Comparison of ENCODE assay signal across 26 cellular contexts in the genomic region with DNA sequence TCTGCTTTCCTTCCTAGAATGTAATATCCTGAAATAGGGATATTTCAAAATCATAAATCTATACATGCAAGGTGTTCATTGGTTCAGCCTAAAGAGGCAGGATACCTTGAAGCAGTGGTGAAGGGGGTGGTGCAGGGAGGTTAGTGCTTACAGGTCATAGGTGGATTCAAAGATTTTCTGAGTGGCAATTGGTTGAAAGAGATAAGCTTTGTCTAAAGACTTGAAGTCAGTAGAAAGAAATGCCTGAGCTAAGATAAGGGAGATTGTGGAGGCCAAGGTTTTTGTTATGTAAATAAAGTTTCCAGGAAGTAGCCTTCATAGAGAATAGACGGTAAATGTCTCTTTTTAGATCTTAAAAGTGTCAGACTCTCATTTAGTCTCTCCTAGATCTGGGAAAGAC.
"Had no signal": no experiment of that assay in that cellular context is flagged by ENCODE, and none has a peak within 500 bp of the region (broad histone marks: within the 10 kb centered on the region; RNA-seq: fewer than 3 reads in every experiment).

No MANE protein-coding gene starts in this region.

- H3K27me3 ChIP-seq: brain microvascular endothelial cell, left lung, neutrophil, ovary, spleen, testis, uterus had no signal

- DNase-seq: activated CD4-positive, alpha-beta memory T cell treated with anti-CD3 and anti-CD28 coated beads for 36 hours; activated CD4-positive, alpha-beta T cell treated with anti-CD3 and anti-CD28 coated beads for 48 hours; activated gamma-delta T cell; anterior cingulate cortex; brain microvascular endothelial cell; caudate nucleus; effector memory CD4-positive, alpha-beta T cell; foreskin melanocyte; kidney; left lung; naive thymus-derived CD8-positive, alpha-beta T cell; ovary; spleen; stimulated activated CD4-positive, alpha-beta T cell treated with anti-CD3 and anti-CD28 coated beads, Interleukin-4, amount 100 ng/mL, for 1 hour; stimulated activated naive CD4-positive, alpha-beta T cell; T1000; testis; trophoblast cell; uterus had no signal

- FAIRE-seq: endothelial cell of umbilical vein, kidney had no signal

- H3K4me3 Mint-ChIP-seq: activated CD4-positive, alpha-beta memory T cell treated with anti-CD3 and anti-CD28 coated beads for 36 hours; activated naive CD4-positive, alpha-beta T cell treated with anti-CD3 and anti-CD28 coated beads, Interleukin-2, amount 50 U/mL, for 24 hours; naive thymus-derived CD8-positive, alpha-beta T cell; T-helper 1 cell treated with Interleukin-12 subunit alpha and Interleukin-12 subunit beta and Interleukin-4 antibody, amounts not matched to agents 30 μg/mL and 1 μg/mL, for 36 hours had no signal

- H3K4me1 Mint-ChIP-seq: activated naive CD4-positive, alpha-beta T cell treated with anti-CD3 and anti-CD28 coated beads, Interleukin-2, amount 50 U/mL, for 24 hours; naive thymus-derived CD8-positive, alpha-beta T cell had no signal

- H3K4me3 ChIP-seq: left lung, lung, ovary, prostate gland, spleen, testis, uterus had no signal

- H3K36me3 Mint-ChIP-seq: activated CD4-positive, alpha-beta memory T cell treated with anti-CD3 and anti-CD28 coated beads for 36 hours; activated naive CD4-positive, alpha-beta T cell treated with anti-CD3 and anti-CD28 coated beads, Interleukin-2, amount 50 U/mL, for 24 hours; naive thymus-derived CD8-positive, alpha-beta T cell had no signal

- ATAC-seq: esophagus mucosa; left lung; naive thymus-derived CD8-positive, alpha-beta T cell had no signal

- H3K4me1 ChIP-seq: left lung, prostate gland, spleen, testis, uterus had no signal

- H3K27me3 Mint-ChIP-seq: activated CD4-positive, alpha-beta memory T cell treated with anti-CD3 and anti-CD28 coated beads for 36 hours; activated naive CD4-positive, alpha-beta T cell treated with anti-CD3 and anti-CD28 coated beads, Interleukin-2, amount 50 U/mL, for 24 hours; naive thymus-derived CD8-positive, alpha-beta T cell had no signal

- H3K27ac ChIP-seq: brain microvascular endothelial cell, left lung, neutrophil, ovary, prostate gland, spleen, testis, uterus had no signal

- H3K9me3 ChIP-seq: left lung, neutrophil, ovary, prostate gland, spleen, testis, uterus had no signal

- H3K9me3 Mint-ChIP-seq: activated naive CD4-positive, alpha-beta T cell treated with anti-CD3 and anti-CD28 coated beads, Interleukin-2, amount 50 U/mL, for 24 hours had no signal

- H3K36me3 ChIP-seq: brain microvascular endothelial cell, left lung, neutrophil, ovary, prostate gland, spleen, uterus had no signal

- H3K27ac Mint-ChIP-seq: activated CD4-positive, alpha-beta memory T cell treated with anti-CD3 and anti-CD28 coated beads for 36 hours; naive thymus-derived CD8-positive, alpha-beta T cell; T-helper 1 cell treated with Interleukin-12 subunit alpha and Interleukin-12 subunit beta and Interleukin-4 antibody, amounts not matched to agents 30 μg/mL and 1 μg/mL, for 36 hours had no signal
